Comparison of ENCODE assay signal across 15 cellular contexts in genomic region chr2:105872830-105873229, GRCh38.
A peak's percentile ranks its signal among the peaks of the same experiment; 100 is the strongest.
DNase-seq lines count a peak whose midpoint lies in the region; ATAC-seq and TF ChIP-seq lines count a peak whose summit lies in the region.
"Had no signal": no experiment of that assay in that cellular context is flagged by ENCODE, and none has a peak within 500 bp of the region (broad histone marks: within the 10 kb centered on the region; RNA-seq: fewer than 3 reads in every experiment).

No MANE protein-coding gene starts in this region.

- H3K27me3 ChIP-seq in right atrium auricular region (no peaks in the 10 kb centered on the region), stomach (no peaks in the 10 kb centered on the region)
- H3K27me3 ChIP-seq: tibial artery had no signal

- H3K4me1 ChIP-seq in right atrium auricular region (peaks cover 0 to 34% of the 10 kb centered on the region in 2 donors), stomach (peaks cover 18 to 81% (median 49%) of the 10 kb centered on the region in 4 donors)
- H3K4me1 ChIP-seq: prostate gland had no signal

- 85 to 94% (median 91%) methylated on average over 7 of the region's 7 CpGs for WGBS in stomach, 5 donors

- no peak for TF ChIP-seq EP300 in stomach (IDR thresholded peaks at IDR 0.05)

- peak overlapping the region; percentile 68 for H3K4me3 Mint-ChIP-seq in activated T-helper 17 cell treated with anti-CD3 and anti-CD28 coated beads, Interleukin-2, amount 50 U/mL, for 72 hours
- no peak overlapping the region for H3K4me3 Mint-ChIP-seq in mesothelial cell of epicardium

- H3K4me3 ChIP-seq in right atrium auricular region (no peak overlapping the region), stomach (no peak overlapping the region)
- H3K4me3 ChIP-seq: prostate gland, tibial artery had no signal

- no peak for TF ChIP-seq POLR2A in stomach (IDR thresholded peaks at IDR 0.05)

- H3K36me3 Mint-ChIP-seq in activated T-helper 17 cell treated with anti-CD3 and anti-CD28 coated beads, Interleukin-2, amount 50 U/mL, for 72 hours (ENCODE audit: low read depth): peaks cover 97% of the 10 kb centered on the region
- peaks cover 2% of the 10 kb centered on the region for H3K36me3 Mint-ChIP-seq in mesothelial cell of epicardium

- TF ChIP-seq CTCF in right atrium auricular region (IDR thresholded peaks at IDR 0.05): no peak
- no peak for TF ChIP-seq CTCF in mesothelial cell of epicardium (IDR thresholded peaks at IDR 0.05; ENCODE audit: unreplicated experiment)
- no peak for TF ChIP-seq CTCF in stomach (IDR thresholded peaks at IDR 0.05)

- H3K9me3 Mint-ChIP-seq in activated T-helper 17 cell treated with anti-CD3 and anti-CD28 coated beads, Interleukin-2, amount 50 U/mL, for 72 hours: no peaks in the 10 kb centered on the region
- H3K9me3 Mint-ChIP-seq in mesothelial cell of epicardium: no peaks in the 10 kb centered on the region

- H3K27ac Mint-ChIP-seq in activated T-helper 17 cell treated with anti-CD3 and anti-CD28 coated beads, Interleukin-2, amount 50 U/mL, for 72 hours: peak overlapping the region; percentile 73
- H3K27ac Mint-ChIP-seq in mesothelial cell of epicardium: peak overlapping the region; percentile 16

- intact Hi-C loops in cardiac septum (cut with DNase I): no loop called here
- intact Hi-C loops in stomach (cut with DNase I; ENCODE audit: low total_unique reads): loop anchor here (10.0 kb wide), 1 partner anchor 192 kb away; a partner anchor contains a TSS

- H3K27ac ChIP-seq in right atrium auricular region (peak overlapping the region in 1 of 2 donors; percentile 20), stomach (peak overlapping the region in 1 of 5 donors; percentile 7)
- H3K27ac ChIP-seq: prostate gland, tibial artery had no signal

- H3K9me3 ChIP-seq in right atrium auricular region: no peaks in the 10 kb centered on the region
- H3K9me3 ChIP-seq in stomach: no peaks in the 10 kb centered on the region
- H3K9me3 ChIP-seq: prostate gland, tibial artery had no signal

- no peaks in the 10 kb centered on the region for H3K27me3 Mint-ChIP-seq in activated T-helper 17 cell treated with anti-CD3 and anti-CD28 coated beads, Interleukin-2, amount 50 U/mL, for 72 hours
- no peaks in the 10 kb centered on the region for H3K27me3 Mint-ChIP-seq in mesothelial cell of epicardium (ENCODE audit: low read depth)

- peaks cover 79% of the 10 kb centered on the region for H3K4me1 Mint-ChIP-seq in activated T-helper 17 cell treated with anti-CD3 and anti-CD28 coated beads, Interleukin-2, amount 50 U/mL, for 72 hours
- H3K4me1 Mint-ChIP-seq in mesothelial cell of epicardium: peaks cover 9% of the 10 kb centered on the region

- DNase-seq in right atrium auricular region (ENCODE audit: low spot score): peak; percentile 21
- no peak for DNase-seq in cardiac septum (ENCODE audit: low spot score)
- no peak for DNase-seq in mesothelial cell of epicardium (ENCODE audit: low spot score in 2 of 2, unreplicated experiment in 2 of 2)
- no peak for DNase-seq in stimulated activated CD4-positive, alpha-beta T cell treated with anti-CD3 and anti-CD28 coated beads, Interleukin-2, amount 100 ng/mL, for 48 hours
- no peak for DNase-seq in stomach
- DNase-seq in dedifferentiated amniotic fluid mesenchymal stem cell (ENCODE audit: extremely low spot score): no peak
- DNase-seq: AML-193; effector CD8-positive, alpha-beta T cell; GOT3; hypothalamus; SW 1271; tibial artery had no signal

- H3K36me3 ChIP-seq in right atrium auricular region (no peaks in the 10 kb centered on the region), stomach (peaks cover 0 to 8% (median 3%) of the 10 kb centered on the region in 4 donors)
- H3K36me3 ChIP-seq: prostate gland, tibial artery had no signal

- no peak for ATAC-seq in activated T-helper 17 cell treated with anti-CD3 and anti-CD28 coated beads, Interleukin-2, amount 50 U/mL, for 72 hours (replicated peaks)
- ATAC-seq in GM21529 (IDR thresholded peaks at IDR 0.05; ENCODE audit: unreplicated experiment): no peak
